27 cellular contexts compared by ENCODE assay signal in genomic region chr4:80140237-80140636, GRCh38. TPM values are rescaled to one million over a fixed set of nuclear protein-coding genes. Genes with fewer than 3 reads are reported as not detected.
DNase-seq lines count a peak whose midpoint lies in the region; ATAC-seq and TF ChIP-seq lines count a peak whose summit lies in the region.
"Had no signal": no experiment of that assay in that cellular context is flagged by ENCODE, and none has a peak within 500 bp of the region (broad histone marks: within the 10 kb centered on the region; RNA-seq: fewer than 3 reads in every experiment).

No MANE protein-coding gene starts in this region.

- POLR2A ChIA-PET in CD4-positive, alpha-beta T cell (lab: Charles Lee), result interaction anchor here (0.9 to 5.0 kb wide), 9 partner anchors 14 to 67 kb away, joined by 3 to 42 read pairs (median 7); partner anchors contain the start of gene ANTXR2
- POLR2A ChIA-PET in T-cell (lab: Charles Lee), result interaction anchor here in 1 of 2 donors (1.0 kb wide), 1 partner anchor 15 kb away, joined by 4 read pairs; no protein-coding TSS in a partner anchor

- H3K4me2 ChIP-seq in fibroblast of lung (ENCODE audit: extremely low read depth, insufficient read depth, low read length), result no peak overlapping the region

- no peak overlapping the region for H3K27ac ChIP-seq in CD4-positive, alpha-beta T cell (ENCODE audit: low read depth, low read length)
- H3K27ac ChIP-seq in fibroblast of lung (ENCODE audit: insufficient read depth, low read length), result no peak overlapping the region
- H3K27ac ChIP-seq: gastrocnemius medialis, ovary, right atrium auricular region had no signal

- no peaks in the 10 kb centered on the region for H3K27me3 ChIP-seq in CD4-positive, alpha-beta T cell (ENCODE audit: control insufficient read depth, insufficient read depth, low read length)
- no peaks in the 10 kb centered on the region for H3K27me3 ChIP-seq in fibroblast of lung (ENCODE audit: control insufficient read depth, insufficient read depth, low read length)
- H3K27me3 ChIP-seq: BE2C, gastrocnemius medialis, ovary, right atrium auricular region had no signal

- no peak for TF ChIP-seq CTCF in CD4-positive, alpha-beta T cell (IDR thresholded peaks at IDR 0.05)
- TF ChIP-seq CTCF in fibroblast of lung (conservative IDR thresholded peaks at IDR 0.05 in 1 of 2, IDR thresholded peaks at IDR 0.05 in 1 of 2; ENCODE audit: low read depth in 1 of 2, low read length in 2 of 2), result no peak

- H3K9me3 ChIP-seq in CD4-positive, alpha-beta T cell (ENCODE audit: control insufficient read depth, low read length), result no peaks in the 10 kb centered on the region
- no peaks in the 10 kb centered on the region for H3K9me3 ChIP-seq in fibroblast of lung (ENCODE audit: control insufficient read depth, insufficient read depth, low read depth, low read length)
- H3K9me3 ChIP-seq: BE2C, gastrocnemius medialis, ovary, right atrium auricular region had no signal

- no peak overlapping the region for H3K9ac ChIP-seq in fibroblast of lung (ENCODE audit: insufficient read depth, low read length)

- CTCF ChIA-PET in CD4-positive, alpha-beta T cell (lab: Charles Lee), result interaction anchor here (0.7 to 4.9 kb wide), 5 partner anchors 15 to 62 kb away, joined by 3 to 28 read pairs (median 7); no protein-coding TSS in a partner anchor
- CTCF ChIA-PET in T-cell (lab: Charles Lee), result interaction anchor here (0.7 to 4.4 kb wide), 4 partner anchors 14 to 42 kb away, joined by 3 to 34 read pairs (median 4); no protein-coding TSS in a partner anchor

- ATAC-seq in CD4-positive, alpha-beta T cell (ENCODE audit: poor library complexity), result no peak
- ATAC-seq in T-cell (replicated peaks in 1 of 4) (no peak), GM19324 (IDR thresholded peaks at IDR 0.05; ENCODE audit: low FRiP score, unreplicated experiment) (no peak), HG02571 (IDR thresholded peaks at IDR 0.05; ENCODE audit: unreplicated experiment) (no peak)
- ATAC-seq: activated CD4-positive, alpha-beta T cell treated with anti-CD3 and anti-CD28 coated beads for 36 hours; gastrocnemius medialis; SK-N-SH treated with all-trans-retinoic acid at 6 μM for 48 hours had no signal

- H3K79me2 ChIP-seq in fibroblast of lung (ENCODE audit: control insufficient read depth, insufficient read depth, low read length), result no peaks in the 10 kb centered on the region

- peaks cover 58% of the 10 kb centered on the region for H3K4me1 Mint-ChIP-seq in CD4-positive, alpha-beta T cell (ENCODE audit: low read depth)
- H3K4me1 Mint-ChIP-seq in T-cell, result peaks cover 49 to 62% (median 55%) of the 10 kb centered on the region in 3 donors

- H3K4me3 ChIP-seq in fibroblast of lung (replicated peaks in 1 of 4; ENCODE audit: control extremely low read depth in 1 of 4, insufficient read depth in 1 of 4, low read depth in 3 of 4, low read length in 4 of 4), result no peak overlapping the region
- H3K4me3 ChIP-seq: gastrocnemius medialis, lung, ovary, right atrium auricular region had no signal

- peak; percentile 24 for DNase-seq in SIG-M5 treated with dmso at 0.1 percent for 504 hours (lab: John Stamatoyannopoulos, UW; ENCODE audit: unreplicated experiment)
- DNase-seq in SIG-M5 (lab: John Stamatoyannopoulos, UW), result no peak
- DNase-seq in CD4-positive, alpha-beta T cell, result no peak
- DNase-seq in T-cell, result no peak
- DNase-seq in fibroblast of lung (ENCODE audit: low read depth in 2 of 2), result no peak
- no peak for DNase-seq in NCI-H446 (lab: John Stamatoyannopoulos, UW)
- DNase-seq: 8988T; activated CD4-positive, alpha-beta T cell treated with anti-CD3 and anti-CD28 coated beads for 36 hours; activated gamma-delta T cell treated with Interleukin-2 at 50 U/mL for 16 hours; anterior cingulate cortex; BE2C; DMS 273 treated with DMSO at 0.1 percent for 48 hours; erythroblast; gastrocnemius medialis; kidney; NCI-H1092; NCI-H2081; NCI-H510A; NK-92 treated with Interleukin-12 subunit alpha and Interleukin-12 subunit beta, amount 100 ng/mL, for 24 hours; ovary; stimulated activated CD8-positive, alpha-beta memory T cell treated with anti-CD3 and anti-CD28 coated beads, Interleukin-4, amount 100 ng/mL, for 48 hours had no signal

- no peaks in the 10 kb centered on the region for H3K36me3 Mint-ChIP-seq in CD4-positive, alpha-beta T cell (ENCODE audit: low read depth)
- H3K36me3 Mint-ChIP-seq in T-cell, result no peaks in the 10 kb centered on the region

- peak overlapping the region; percentile 26 for H2AFZ ChIP-seq in fibroblast of lung (ENCODE audit: low read length)

- no peaks in the 10 kb centered on the region for H3K9me3 Mint-ChIP-seq in CD4-positive, alpha-beta T cell
- peaks cover 0 to 4% (median 0%) of the 10 kb centered on the region in 3 donors for H3K9me3 Mint-ChIP-seq in T-cell

- no peaks in the 10 kb centered on the region for H4K20me1 ChIP-seq in fibroblast of lung (ENCODE audit: control insufficient read depth, extremely low read depth, insufficient read depth, low read length)

- H3K36me3 ChIP-seq in fibroblast of lung (ENCODE audit: control insufficient read depth, insufficient read depth, low read length), result no peaks in the 10 kb centered on the region
- H3K36me3 ChIP-seq: BE2C, gastrocnemius medialis, ovary, right atrium auricular region had no signal

- intact Hi-C loops in CD4-positive, alpha-beta T cell (cut with DNase I, micrococcal nuclease), result no loop called here

- no peak overlapping the region for H3K4me3 Mint-ChIP-seq in CD4-positive, alpha-beta T cell
- H3K4me3 Mint-ChIP-seq in T-cell, result no peak overlapping the region
- H3K4me3 Mint-ChIP-seq: activated CD4-positive, alpha-beta T cell treated with anti-CD3 and anti-CD28 coated beads for 36 hours had no signal

- no peaks in the 10 kb centered on the region for H3K27me3 Mint-ChIP-seq in CD4-positive, alpha-beta T cell
- H3K27me3 Mint-ChIP-seq in T-cell, result no peaks in the 10 kb centered on the region
- H3K27me3 Mint-ChIP-seq: activated CD4-positive, alpha-beta T cell treated with anti-CD3 and anti-CD28 coated beads for 36 hours had no signal

- peak overlapping the region; percentile 73 for H3K27ac Mint-ChIP-seq in CD4-positive, alpha-beta T cell
- H3K27ac Mint-ChIP-seq in T-cell, result peak overlapping the region; percentile 95 to 96

- H3K4me1 ChIP-seq in fibroblast of lung (ENCODE audit: control insufficient read depth, extremely low read depth, insufficient read depth, low read length), result peaks cover 12% of the 10 kb centered on the region
- H3K4me1 ChIP-seq: gastrocnemius medialis had no signal

RNA-seq across cellular contexts. Expression of gene PRDM8, which starts 57.1 kb away (rescaled TPM):
- 1 to 10 TPM; 4.2 to 5.1 TPM for total RNA-seq in CD4-positive, alpha-beta T cell
- total RNA-seq in T-cell, result 10 to 100 TPM; 10.5 to 18.7 (median 14.1) TPM
- 2.6 and 8.8 TPM in 2 replicates for total RNA-seq in fibroblast of lung
- 3.3 and 8.5 TPM in 2 replicates for polyA plus RNA-seq in fibroblast of lung
- 7.0 and 11.8 TPM in 2 replicates for polyA plus RNA-seq in fibroblast of lung (2012)
- polyA minus RNA-seq in fibroblast of lung (ENCODE audit: low replicate concordance), result 4.7 and 5.3 TPM in 2 replicates
- total RNA-seq: H1 had no signal
- polyA plus RNA-seq: H1 had no signal
